8 cellular contexts compared by ENCODE assay signal in the genomic region with DNA sequence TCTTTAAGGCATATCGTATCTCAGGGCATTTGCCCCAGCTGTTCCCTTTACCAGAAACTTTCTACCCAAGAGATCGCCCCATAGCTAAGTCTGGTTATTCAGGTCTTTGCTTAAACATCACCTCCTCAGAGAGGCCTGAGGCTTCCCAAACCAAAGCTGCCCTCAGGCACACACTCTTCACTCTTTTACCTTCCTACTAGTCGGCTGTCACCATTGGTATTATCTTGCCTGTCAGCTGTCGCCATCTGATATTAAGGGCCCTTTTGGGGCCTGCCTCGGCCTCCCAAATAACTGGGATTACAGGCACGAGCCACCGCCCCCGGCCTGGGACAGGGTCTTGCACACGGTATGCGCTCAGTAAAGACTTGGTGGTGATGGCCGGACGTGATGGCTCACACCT. TPM values are rescaled to one million over a fixed set of nuclear protein-coding genes. Genes with fewer than 3 reads are reported as not detected.
DNase-seq lines count a peak whose midpoint lies in the region; ATAC-seq and TF ChIP-seq lines count a peak whose summit lies in the region.

No MANE protein-coding gene starts in this region.

- H3K9me3 ChIP-seq in HAP-1 = no peaks in the 10 kb centered on the region
- H3K9me3 ChIP-seq in WERI-Rb-1 (ENCODE audit: severe bottlenecking) = no peaks in the 10 kb centered on the region
- H3K9me3 ChIP-seq in skeletal muscle satellite cell (replicated peaks; ENCODE audit: low read length) = no peaks in the 10 kb centered on the region

- peaks cover 45% of the 10 kb centered on the region for H3K36me3 ChIP-seq in HAP-1 (replicated peaks)
- H3K36me3 ChIP-seq in WERI-Rb-1 = peaks cover 55% of the 10 kb centered on the region
- peaks cover 30% of the 10 kb centered on the region for H3K36me3 ChIP-seq in skeletal muscle satellite cell (ENCODE audit: insufficient read depth, low read length)

- H3K4me1 ChIP-seq in HAP-1 (0 out of 2 replicates have a peak, but pooled peaks cover 4% of the 10 kb centered on the region), skeletal muscle satellite cell (ENCODE audit: control insufficient read depth, insufficient read depth, low read length) (peaks cover 45% of the 10 kb centered on the region)

- peak overlapping the region; percentile 90 for H3K27ac ChIP-seq in WERI-Rb-1

- H3K4me2 ChIP-seq in skeletal muscle satellite cell (ENCODE audit: low read length) = peak overlapping the region; percentile 97

- no peaks in the 10 kb centered on the region for H3K27me3 ChIP-seq in HAP-1 (ENCODE audit: low read depth)
- H3K27me3 ChIP-seq in WERI-Rb-1 (ENCODE audit: insufficient read depth, low read depth, severe bottlenecking) = no peaks in the 10 kb centered on the region
- H3K27me3 ChIP-seq in skeletal muscle satellite cell (ENCODE audit: control insufficient read depth, insufficient read depth, low read length) = no peaks in the 10 kb centered on the region

- DNase-seq in HAP-1 (ENCODE audit: low spot score in 2 of 2) = no peak
- DNase-seq in WERI-Rb-1 = no peak
- DNase-seq in foreskin fibroblast = peak in 1 of 2 donors; percentile 17
- no peak for DNase-seq in H4 (ENCODE audit: low spot score)
- no peak for DNase-seq in HT-29 (ENCODE audit: low spot score)

- in situ Hi-C loops in HAP-1 (cut with MboI; ENCODE audit: low sequenced_read_pairs) = no loop called here

- no peak for ATAC-seq in HG02642 (IDR thresholded peaks at IDR 0.05; ENCODE audit: poor library complexity, unreplicated experiment)
- ATAC-seq in GM19395 (IDR thresholded peaks at IDR 0.05; ENCODE audit: unreplicated experiment) = no peak

- H3K4me3 ChIP-seq in HAP-1 (peak overlapping the region; percentile 84), WERI-Rb-1 (ENCODE audit: low read depth, low read length) (peak overlapping the region; percentile 89), foreskin fibroblast (ENCODE audit: low read depth in 1 of 2, low read length in 2 of 2) (peak overlapping the region; percentile 90 to 95), skeletal muscle satellite cell (ENCODE audit: low read length) (peak overlapping the region; percentile 93)

- H3K9ac ChIP-seq in skeletal muscle satellite cell (ENCODE audit: low read depth, low read length) = peak overlapping the region; percentile 98

- TF ChIP-seq CTCF in WERI-Rb-1 (IDR thresholded peaks at IDR 0.05; ENCODE audit: low read depth, low read length) (no peak), foreskin fibroblast (IDR thresholded peaks at IDR 0.05; ENCODE audit: low read depth, low read length) (no peak)

RNA-seq across cellular contexts. Expression of a gene that starts 1.0 kb away (rescaled TPM):
- 21.3 and 26.4 TPM in 2 replicates for total RNA-seq in skeletal muscle satellite cell (2012; rRNA removed)
- 46.3 and 47.4 TPM in 2 replicates for total RNA-seq in H4 (2014; rRNA removed; shearing (Covaris generic))
- 75.2 and 80.9 TPM in 2 replicates for total RNA-seq in HT-29 (2014; rRNA removed; shearing (Covaris generic))

RNA-seq across cellular contexts. Expression of a gene that starts 10.3 kb away (rescaled TPM):
- total RNA-seq in skeletal muscle satellite cell (2012; rRNA removed) = 95.3 and 119 TPM in 2 replicates
- total RNA-seq in H4 (2014; rRNA removed; shearing (Covaris generic)) = 209 and 217 TPM in 2 replicates
- total RNA-seq in HT-29 (2014; rRNA removed; shearing (Covaris generic)) = 217 TPM in 2 replicates

RNA-seq across cellular contexts. Expression of a gene that starts 13.4 kb away (rescaled TPM):
- total RNA-seq in skeletal muscle satellite cell (2012; rRNA removed) = not detected in 2 replicates
- 0.06 TPM in 1 of 2 replicates, not detected in the other for total RNA-seq in H4 (2014; rRNA removed; shearing (Covaris generic))
- total RNA-seq in HT-29 (2014; rRNA removed; shearing (Covaris generic)) = 0.31 TPM in 1 of 2 replicates, not detected in the other

RNA-seq across cellular contexts. Expression of a gene that starts 17.6 kb away (rescaled TPM):
- total RNA-seq in skeletal muscle satellite cell (2012; rRNA removed) = 2,097 and 2,142 TPM in 2 replicates
- 1,463 and 1,526 TPM in 2 replicates for total RNA-seq in H4 (2014; rRNA removed; shearing (Covaris generic))
- 803 and 831 TPM in 2 replicates for total RNA-seq in HT-29 (2014; rRNA removed; shearing (Covaris generic))

RNA-seq across cellular contexts. Expression of a gene that starts 22.5 kb away (rescaled TPM):
- total RNA-seq in skeletal muscle satellite cell (2012; rRNA removed) = 86.7 and 94.8 TPM in 2 replicates
- 59.4 and 90.9 TPM in 2 replicates for total RNA-seq in H4 (2014; rRNA removed; shearing (Covaris generic))
- 84.6 and 96.2 TPM in 2 replicates for total RNA-seq in HT-29 (2014; rRNA removed; shearing (Covaris generic))
